9 cellular contexts compared by ENCODE assay signal in genomic region chr12:75208851-75209781, GRCh38. TPM values are rescaled to one million over a fixed set of nuclear protein-coding genes. Genes with fewer than 3 reads are reported as not detected.
A peak's percentile ranks its signal among the peaks of the same experiment; 100 is the strongest.
DNase-seq lines count a peak whose midpoint lies in the region; ATAC-seq and TF ChIP-seq lines count a peak whose summit lies in the region.
"Had no signal": no experiment of that assay in that cellular context is flagged by ENCODE, and none has a peak within 500 bp of the region (broad histone marks: within the 10 kb centered on the region; RNA-seq: fewer than 3 reads in every experiment).

No MANE protein-coding gene starts in this region.

- H3K9me3 ChIP-seq in SK-N-SH: no peaks in the 10 kb centered on the region

- no peaks in the 10 kb centered on the region for H3K9me2 ChIP-seq in SK-N-SH

- H3K9ac ChIP-seq in SK-N-SH: no peak overlapping the region

- no peak for TF ChIP-seq EP300 in SK-N-SH (IDR thresholded peaks at IDR 0.05; ENCODE audit: borderline replicate concordance in 1 of 2, low read depth in 1 of 2, low read length in 1 of 2)

- H3K4me3 ChIP-seq in SK-N-SH (ENCODE audit: low read depth in 2 of 2, low read length in 1 of 2): peak overlapping the region; percentile 32 to 44

- no peaks in the 10 kb centered on the region for H3K4me1 Mint-ChIP-seq in glutamatergic neuron (ENCODE audit: low read depth, unreplicated experiment)

- CTCF ChIA-PET in SK-N-SH (lab: Yijun Ruan, JAX): interaction anchor here (0.7 kb wide), 1 partner anchor 11 kb away, joined by 3 read pairs; no protein-coding TSS in a partner anchor

- H3K9me3 Mint-ChIP-seq in glutamatergic neuron (ENCODE audit: unreplicated experiment): no peaks in the 10 kb centered on the region

- H3K27me3 ChIP-seq in SK-N-SH (ENCODE audit: insufficient read depth): peaks cover 28% of the 10 kb centered on the region; the same call in 1 of the 2 replicates

- 16% methylated on average over 20 of the region's 49 CpGs for WGBS in SK-N-SH (ENCODE audit: low lambda C conversion rate)

- H3K79me2 ChIP-seq in SK-N-SH (ENCODE audit: insufficient read depth): no peaks in the 10 kb centered on the region

- H3K4me2 ChIP-seq in SK-N-SH: peak overlapping the region; percentile 74

- no peaks in the 10 kb centered on the region for H4K20me1 ChIP-seq in SK-N-SH (ENCODE audit: insufficient read depth)

- H3K4me3 Mint-ChIP-seq in glutamatergic neuron (ENCODE audit: unreplicated experiment): peak overlapping the region; percentile 93

- DNase-seq in NCI-H82 (lab: John Stamatoyannopoulos, UW) (peak; percentile 72), NCI-H82 treated with DMSO at 0.1 percent for 48 hours (lab: John Stamatoyannopoulos, UW; ENCODE audit: unreplicated experiment) (no peak), SK-N-SH (peak; percentile 46), glutamatergic neuron (peak; percentile 47), dedifferentiated amniotic fluid mesenchymal stem cell (ENCODE audit: extremely low spot score) (no peak), G401 (ENCODE audit: low spot score) (no peak)
- peak; percentile 7 to 28 for DNase-seq in stimulated activated CD4-positive, alpha-beta T cell treated with anti-CD3 and anti-CD28 coated beads, Interleukin-4, amount 100 ng/mL, for 48 hours (ENCODE audit: low read depth in 2 of 2)

- ATAC-seq in GM18502 (IDR thresholded peaks at IDR 0.05; ENCODE audit: poor library complexity, unreplicated experiment): no peak

- peaks cover 6% of the 10 kb centered on the region for H3K36me3 Mint-ChIP-seq in glutamatergic neuron (ENCODE audit: unreplicated experiment)

- TF ChIP-seq CTCF in SK-N-SH (IDR thresholded peaks at IDR 0.05) (no peak), glutamatergic neuron (IDR thresholded peaks at IDR 0.05; ENCODE audit: partially characterized antibody, unreplicated experiment) (no peak)

- H3K36me3 ChIP-seq in SK-N-SH (replicated peaks in 1 of 2; ENCODE audit: control insufficient read depth in 1 of 2, insufficient read depth in 2 of 2, low read length in 1 of 2): no peaks in the 10 kb centered on the region

- no peak overlapping the region for H3K27ac ChIP-seq in SK-N-SH (ENCODE audit: low read depth in 2 of 2, low read length in 1 of 2)

- no peak overlapping the region for H3K27ac Mint-ChIP-seq in glutamatergic neuron (ENCODE audit: unreplicated experiment)

- POLR2A ChIA-PET in SK-N-SH (lab: Yijun Ruan, JAX): no interaction called here

- H3K27me3 Mint-ChIP-seq in glutamatergic neuron (ENCODE audit: unreplicated experiment): peaks cover 9% of the 10 kb centered on the region

- H3K4me1 ChIP-seq in SK-N-SH (ENCODE audit: control insufficient read depth in 1 of 2, insufficient read depth in 2 of 2, low read depth in 1 of 2, low read length in 1 of 2): no peaks in the 10 kb centered on the region; a peak in 1 of 4 replicates

- 0 out of 2 replicates have a peak overlapping the region, but pooled peaks have one; percentile 16 for H2AFZ ChIP-seq in SK-N-SH (ENCODE audit: low read depth)

- TF ChIP-seq RAD21 in SK-N-SH (IDR thresholded peaks at IDR 0.05; ENCODE audit: low read length): no peak

- no peaks in the 10 kb centered on the region for H3F3A ChIP-seq in SK-N-SH (replicated peaks; ENCODE audit: insufficient read depth)

- in situ Hi-C loops in G401 (cut with HindIII; ENCODE audit: low sequenced_read_pairs): no loop called here

TF ChIP-seq in SK-N-SH, 30 proteins besides CTCF, POLR2A, EP300 and RAD21:
- TF ChIP-seq REST (IDR thresholded peaks at IDR 0.05; ENCODE audit: low read depth, low read length) (peak; percentile 96), SIN3A (IDR thresholded peaks at IDR 0.05; ENCODE audit: borderline replicate concordance, low read depth, low read length) (no peak), SMC3 (IDR thresholded peaks at IDR 0.05; ENCODE audit: low read depth, low read length) (no peak), USF2 (IDR thresholded peaks at IDR 0.05; ENCODE audit: borderline replicate concordance, low read depth, low read length) (no peak), FOXJ3 (CRISPR knock-in tag; IDR thresholded peaks at IDR 0.05) (no peak), FOSL2 (IDR thresholded peaks at IDR 0.05; ENCODE audit: borderline replicate concordance, low read depth) (no peak)

RNA-seq across cellular contexts. Expression of gene KCNC2, which starts 0.5 kb away (rescaled TPM):
- not detected in 2 replicates for polyA plus RNA-seq in SK-N-SH (2012; rRNA removed)
- not detected in 2 replicates for polyA plus RNA-seq in SK-N-SH (2012; cell fraction: cytosol; rRNA removed)
- not detected in 2 replicates for polyA plus RNA-seq in SK-N-SH (2012; cell fraction: nucleus; rRNA removed)
- 11.6 TPM for total RNA-seq in glutamatergic neuron (ENCODE audit: unreplicated experiment)
- total RNA-seq in G401 (2014; rRNA removed; shearing (Covaris generic)): not detected in 2 replicates
- polyA plus RNA-seq: BJ had no signal

Comparison
In these comparisons a context has a peak if more than half of its experiments do, and no peak if none do; other contexts are left out.
1. DNase-seq: peak in NCI-H82 (single experiment), SK-N-SH (single experiment), glutamatergic neuron (single experiment) and stimulated activated CD4-positive, alpha-beta T cell treated with anti-CD3 and anti-CD28 coated beads, Interleukin-4, amount 100 ng/mL, for 48 hours (2 of 2); none in NCI-H82 treated with DMSO at 0.1 percent for 48 hours (single experiment), dedifferentiated amniotic fluid mesenchymal stem cell (single experiment) and G401 (single experiment).
2. RNA of gene KCNC2, which starts 0.5 kb away (total RNA-seq): 11.6 TPM in glutamatergic neuron (single experiment); not detected in G401; every median in the first group is over 10 times any median in the second.